ENCODE assay signal across 16 cellular contexts in genomic region chr2:33298233-33298632, GRCh38.
A peak's percentile ranks its signal among the peaks of the same experiment; 100 is the strongest.
DNase-seq lines count a peak whose midpoint lies in the region; ATAC-seq and TF ChIP-seq lines count a peak whose summit lies in the region.
"Had no signal": no experiment of that assay in that cellular context is flagged by ENCODE, and none has a peak within 500 bp of the region (broad histone marks: within the 10 kb centered on the region; RNA-seq: fewer than 3 reads in every experiment).

No MANE protein-coding gene starts in this region.

- H3K9me3 ChIP-seq in adipocyte (ENCODE audit: control insufficient read depth, low read length), result no peaks in the 10 kb centered on the region
- H3K9me3 ChIP-seq: adrenal gland, HAP-1 had no signal

- no peak overlapping the region for H3K9ac ChIP-seq in adipocyte (ENCODE audit: low read length)

- peak overlapping the region; percentile 32 for H3K4me3 ChIP-seq in adipocyte (ENCODE audit: low read length)
- H3K4me3 ChIP-seq in fibroblast of pulmonary artery (replicated peaks; ENCODE audit: low read depth, low read length), result no peak overlapping the region
- H3K4me3 ChIP-seq: adrenal gland, HAP-1 had no signal

- peaks cover 34% of the 10 kb centered on the region for H3K4me1 ChIP-seq in adipocyte (ENCODE audit: control insufficient read depth, insufficient read depth, low read length)
- H3K4me1 ChIP-seq: HAP-1 had no signal

- no peaks in the 10 kb centered on the region for H3K27me3 ChIP-seq in adipocyte (replicated peaks; ENCODE audit: control insufficient read depth, insufficient read depth, low read length)
- H3K27me3 ChIP-seq: adrenal gland had no signal

- intact Hi-C loops in sciatic nerve (cut with DNase I) (no loop called here), posterior vena cava (cut with DNase I) (no loop called here)

- DNase-seq in EL (peak; percentile 47), adipocyte (ENCODE audit: low read depth) (peak; percentile 51), fibroblast of pulmonary artery (ENCODE audit: low read depth) (peak; percentile 60), sciatic nerve (ENCODE audit: low spot score) (no peak), posterior vena cava (ENCODE audit: low spot score) (no peak), iPS-NIHi7 (ENCODE audit: extremely low spot score) (no peak), NOMO-1 treated with DMSO at 0.1 percent for 48 hours (lab: John Stamatoyannopoulos, UW; ENCODE audit: unreplicated experiment) (no peak)
- DNase-seq: adrenal gland; MM.1S; NCI-H2107; nucleus accumbens; stimulated activated CD4-positive, alpha-beta T cell treated with anti-CD3 and anti-CD28 coated beads, Interleukin-2, amount 100 ng/mL, for 48 hours had no signal

- H3K36me3 ChIP-seq in adipocyte (ENCODE audit: control insufficient read depth, insufficient read depth, low read length, severe bottlenecking), result no peaks in the 10 kb centered on the region
- H3K36me3 ChIP-seq: adrenal gland, HAP-1 had no signal

- TF ChIP-seq CTCF in fibroblast of pulmonary artery (IDR thresholded peaks at IDR 0.05; ENCODE audit: low read length, missing control alignments), result no peak

- ATAC-seq in sciatic nerve (peak; percentile 77), GM18520 (IDR thresholded peaks at IDR 0.05; ENCODE audit: unreplicated experiment) (no peak)
- ATAC-seq: stimulated activated effector memory CD8-positive, alpha-beta T cell treated with anti-CD3 and anti-CD28 coated beads, Interleukin-12 subunit alpha, Interleukin-12 subunit beta, amount 100 ng/mL, for 72 hours; WTC11 had no signal

Comparison
In these comparisons a context has a peak if more than half of its experiments do, and no peak if none do; other contexts are left out.
1. DNase-seq: peak in EL (single experiment), adipocyte (single experiment) and fibroblast of pulmonary artery (single experiment); none in sciatic nerve (single experiment), posterior vena cava (single experiment), iPS-NIHi7 (single experiment) and NOMO-1 treated with DMSO at 0.1 percent for 48 hours (single experiment).